In genomic region chr11:125091877-125092664, GRCh38 we compare ENCODE assay signal across 3 cellular contexts.
TF ChIP-seq lines count a peak whose summit lies in the region.

No MANE protein-coding gene starts in this region.

TF ChIP-seq in SK-N-SH, 30 proteins besides CTCF, POLR2A, EP300 and RAD21:
- no peak for TF ChIP-seq SMC3 (IDR thresholded peaks at IDR 0.05; ENCODE audit: low read depth, low read length)
- no peak for TF ChIP-seq GATA2 (CRISPR knock-in tag; IDR thresholded peaks at IDR 0.05)
- no peak for TF ChIP-seq YY1 (IDR thresholded peaks at IDR 0.05; ENCODE audit: low read depth)
- TF ChIP-seq FOXJ3 (CRISPR knock-in tag; IDR thresholded peaks at IDR 0.05) = no peak
- no peak for TF ChIP-seq MEF2A (IDR thresholded peaks at IDR 0.05; ENCODE audit: borderline replicate concordance, low read depth)
- TF ChIP-seq EZH2phosphoT487 (IDR thresholded peaks at IDR 0.05; ENCODE audit: borderline replicate concordance, low read depth) = no peak
- TF ChIP-seq GABPA (IDR thresholded peaks at IDR 0.05; ENCODE audit: low read depth) = no peak
- no peak for TF ChIP-seq FOXM1 (IDR thresholded peaks at IDR 0.05; ENCODE audit: low read depth)
- TF ChIP-seq PBX3 (IDR thresholded peaks at IDR 0.05) = no peak
- no peak for TF ChIP-seq FOSL2 (IDR thresholded peaks at IDR 0.05; ENCODE audit: borderline replicate concordance, low read depth)
- TF ChIP-seq, protein P1, sequence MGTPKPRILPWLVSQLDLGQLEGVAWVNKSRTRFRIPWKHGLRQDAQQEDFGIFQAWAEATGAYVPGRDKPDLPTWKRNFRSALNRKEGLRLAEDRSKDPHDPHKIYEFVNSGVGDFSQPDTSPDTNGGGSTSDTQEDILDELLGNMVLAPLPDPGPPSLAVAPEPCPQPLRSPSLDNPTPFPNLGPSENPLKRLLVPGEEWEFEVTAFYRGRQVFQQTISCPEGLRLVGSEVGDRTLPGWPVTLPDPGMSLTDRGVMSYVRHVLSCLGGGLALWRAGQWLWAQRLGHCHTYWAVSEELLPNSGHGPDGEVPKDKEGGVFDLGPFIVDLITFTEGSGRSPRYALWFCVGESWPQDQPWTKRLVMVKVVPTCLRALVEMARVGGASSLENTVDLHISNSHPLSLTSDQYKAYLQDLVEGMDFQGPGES (IDR thresholded peaks at IDR 0.05; ENCODE audit: low read depth, low read length) = no peak
- no peak for TF ChIP-seq TEAD4 (IDR thresholded peaks at IDR 0.05; ENCODE audit: borderline replicate concordance, insufficient read depth)

TF ChIP-seq in SK-N-SH treated with all-trans-retinoic acid at 6 μM for 48 hours, 23 proteins besides CTCF, POLR2A, EP300 and RAD21:
- TF ChIP-seq, protein P2, sequence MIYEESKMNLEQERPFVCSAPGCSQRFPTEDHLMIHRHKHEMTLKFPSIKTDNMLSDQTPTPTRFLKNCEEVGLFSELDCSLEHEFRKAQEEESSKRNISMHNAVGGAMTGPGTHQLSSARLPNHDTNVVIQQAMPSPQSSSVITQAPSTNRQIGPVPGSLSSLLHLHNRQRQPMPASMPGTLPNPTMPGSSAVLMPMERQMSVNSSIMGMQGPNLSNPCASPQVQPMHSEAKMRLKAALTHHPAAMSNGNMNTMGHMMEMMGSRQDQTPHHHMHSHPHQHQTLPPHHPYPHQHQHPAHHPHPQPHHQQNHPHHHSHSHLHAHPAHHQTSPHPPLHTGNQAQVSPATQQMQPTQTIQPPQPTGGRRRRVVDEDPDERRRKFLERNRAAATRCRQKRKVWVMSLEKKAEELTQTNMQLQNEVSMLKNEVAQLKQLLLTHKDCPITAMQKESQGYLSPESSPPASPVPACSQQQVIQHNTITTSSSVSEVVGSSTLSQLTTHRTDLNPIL (CRISPR knock-in tag; IDR thresholded peaks at IDR 0.05; ENCODE audit: low read depth) = no peak
- TF ChIP-seq OSR1 (CRISPR knock-in tag; IDR thresholded peaks at IDR 0.05) = no peak
- TF ChIP-seq ARNTL (CRISPR knock-in tag; IDR thresholded peaks at IDR 0.05; ENCODE audit: borderline replicate concordance, low read depth) = no peak
- no peak for TF ChIP-seq BACH2 (CRISPR knock-in tag; IDR thresholded peaks at IDR 0.05; ENCODE audit: borderline replicate concordance)
- TF ChIP-seq POU6F1 (CRISPR knock-in tag; IDR thresholded peaks at IDR 0.05; ENCODE audit: borderline replicate concordance, low read depth) = no peak
- TF ChIP-seq GLIS3 (CRISPR knock-in tag; IDR thresholded peaks at IDR 0.05) = no peak
- no peak for TF ChIP-seq ISL1 (CRISPR knock-in tag; IDR thresholded peaks at IDR 0.05)
- no peak for TF ChIP-seq ZNF70 (CRISPR knock-in tag; IDR thresholded peaks at IDR 0.05)

TF ChIP-seq in HepG2, 621 proteins besides CTCF, POLR2A, EP300 and RAD21:
- TF ChIP-seq ZNF772 (CRISPR knock-in tag; IDR thresholded peaks at IDR 0.05) = no peak
- TF ChIP-seq ZNF782 (CRISPR knock-in tag; IDR thresholded peaks at IDR 0.05; ENCODE audit: borderline replicate concordance) = no peak
- no peak for TF ChIP-seq SMAD1 (CRISPR knock-in tag; IDR thresholded peaks at IDR 0.05; ENCODE audit: borderline replicate concordance, low read depth)
- no peak for TF ChIP-seq HNRNPH1 (optimal IDR thresholded peaks at IDR 0.05; ENCODE audit: low read depth, low read length)
- TF ChIP-seq RARG (CRISPR knock-in tag; IDR thresholded peaks at IDR 0.05; ENCODE audit: low read depth) = no peak
- TF ChIP-seq CC2D1A (CRISPR knock-in tag; IDR thresholded peaks at IDR 0.05) = no peak
- no peak for TF ChIP-seq PATZ1 (CRISPR knock-in tag; IDR thresholded peaks at IDR 0.05)
- TF ChIP-seq, protein P3, sequence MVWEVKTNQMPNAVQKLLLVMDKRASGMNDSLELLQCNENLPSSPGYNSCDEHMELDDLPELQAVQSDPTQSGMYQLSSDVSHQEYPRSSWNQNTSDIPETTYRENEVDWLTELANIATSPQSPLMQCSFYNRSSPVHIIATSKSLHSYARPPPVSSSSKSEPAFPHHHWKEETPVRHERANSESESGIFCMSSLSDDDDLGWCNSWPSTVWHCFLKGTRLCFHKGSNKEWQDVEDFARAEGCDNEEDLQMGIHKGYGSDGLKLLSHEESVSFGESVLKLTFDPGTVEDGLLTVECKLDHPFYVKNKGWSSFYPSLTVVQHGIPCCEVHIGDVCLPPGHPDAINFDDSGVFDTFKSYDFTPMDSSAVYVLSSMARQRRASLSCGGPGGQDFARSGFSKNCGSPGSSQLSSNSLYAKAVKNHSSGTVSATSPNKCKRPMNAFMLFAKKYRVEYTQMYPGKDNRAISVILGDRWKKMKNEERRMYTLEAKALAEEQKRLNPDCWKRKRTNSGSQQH (CRISPR knock-in tag; IDR thresholded peaks at IDR 0.05; ENCODE audit: low read depth) = no peak
- TF ChIP-seq NR0B2 (CRISPR knock-in tag; IDR thresholded peaks at IDR 0.05) = no peak
- no peak for TF ChIP-seq ZSCAN29 (CRISPR knock-in tag; conservative IDR thresholded peaks at IDR 0.05)
- TF ChIP-seq PHF8 (CRISPR knock-in tag; IDR thresholded peaks at IDR 0.05) = no peak
- TF ChIP-seq ZNF558 (CRISPR knock-in tag; IDR thresholded peaks at IDR 0.05; ENCODE audit: borderline replicate concordance) = no peak
- TF ChIP-seq KLF16 (CRISPR knock-in tag; IDR thresholded peaks at IDR 0.05) = no peak
- TF ChIP-seq ZNF577 (CRISPR knock-in tag; IDR thresholded peaks at IDR 0.05; ENCODE audit: borderline replicate concordance, low read depth) = no peak
- TF ChIP-seq LCORL (IDR thresholded peaks at IDR 0.05) = no peak
- no peak for TF ChIP-seq LCORL (CRISPR knock-in tag; IDR thresholded peaks at IDR 0.05)
- no peak for TF ChIP-seq PAF1 (CRISPR knock-in tag; IDR thresholded peaks at IDR 0.05)
